In the genomic region with DNA sequence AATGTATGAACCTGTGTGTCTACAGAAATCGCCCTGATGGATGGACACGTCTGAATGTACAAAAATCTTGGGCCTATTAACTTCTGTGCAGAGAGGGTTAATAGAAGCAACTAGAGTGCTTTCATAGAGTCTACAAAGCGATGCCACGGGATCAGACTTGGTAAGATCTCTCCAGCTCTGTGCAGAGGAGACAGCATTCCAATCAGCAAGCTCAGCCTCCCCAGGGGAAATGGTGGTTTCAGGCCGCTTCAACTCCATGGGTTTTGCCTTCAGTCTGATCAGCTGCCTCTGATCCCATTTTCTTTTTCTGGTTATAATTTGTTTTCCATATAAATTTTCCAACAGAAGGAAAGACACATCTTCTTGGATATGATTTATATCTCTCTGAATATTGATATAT, we compare ENCODE assay signal across 1 cellular context.
TF ChIP-seq lines count a peak whose summit lies in the region.

No MANE protein-coding gene starts in this region.

TF ChIP-seq in WTC11, 78 proteins besides CTCF, POLR2A, EP300 and RAD21 (continued from another document):
- no peak for TF ChIP-seq PRDM15 (CRISPR knock-in tag; IDR thresholded peaks at IDR 0.05)
- TF ChIP-seq USF2 (CRISPR knock-in tag; IDR thresholded peaks at IDR 0.05): no peak
